Comparison of ENCODE assay signal across 7 cellular contexts in genomic region chr3:46078712-46079400, GRCh38. TPM values are rescaled to one million over a fixed set of nuclear protein-coding genes. Genes with fewer than 3 reads are reported as not detected.
A peak's percentile ranks its signal among the peaks of the same experiment; 100 is the strongest.
DNase-seq lines count a peak whose midpoint lies in the region; ATAC-seq and TF ChIP-seq lines count a peak whose summit lies in the region.

No MANE protein-coding gene starts in this region.

- H3K27me3 ChIP-seq in liver (ENCODE audit: control insufficient read depth in 4 of 4, insufficient read depth in 4 of 4, low read length in 3 of 4): no peaks in the 10 kb centered on the region

- WGBS in liver: 10% methylated on average over 11 of the region's 11 CpGs

- DNase-seq in NCI-H748 (lab: John Stamatoyannopoulos, UW; ENCODE audit: unreplicated experiment): peak; percentile 86
- peak; percentile 93 for DNase-seq in activated CD4-positive, alpha-beta T cell treated with anti-CD3 and anti-CD28 coated beads for 48 hours
- DNase-seq in coronary artery (ENCODE audit: low spot score): peak; percentile 87
- DNase-seq in stimulated activated CD4-positive, alpha-beta T cell treated with anti-CD3 and anti-CD28 coated beads, TNF-alpha, amount 100 ng/mL, for 1 hour (ENCODE audit: low read depth in 3 of 3, low spot score in 1 of 3): peak; percentile 68 to 79 (median 76)

- peak; percentile 100 for TF ChIP-seq RAD21 in liver (IDR thresholded peaks at IDR 0.05)

- ATAC-seq in GM18498 (IDR thresholded peaks at IDR 0.05; ENCODE audit: unreplicated experiment): peak; percentile 83
- ATAC-seq in HG03565 (IDR thresholded peaks at IDR 0.05; ENCODE audit: unreplicated experiment): peak; percentile 73

- H3K9ac ChIP-seq in liver (ENCODE audit: low read depth in 1 of 2, low read length in 2 of 2): peak overlapping the region in 1 of 2 donors; percentile 41

- H3K36me3 ChIP-seq in liver (ENCODE audit: control insufficient read depth in 4 of 4, insufficient read depth in 3 of 4, low read depth in 1 of 4, low read length in 3 of 4): no peaks in the 10 kb centered on the region

- peak; percentile 98 for TF ChIP-seq CTCF in coronary artery (IDR thresholded peaks at IDR 0.05)
- TF ChIP-seq CTCF in liver (IDR thresholded peaks at IDR 0.05; ENCODE audit: low read depth, low read length, missing input control): peak; percentile 98

- H3K27ac ChIP-seq in coronary artery (no peak overlapping the region), liver (ENCODE audit: low read depth in 1 of 2, low read length in 2 of 2) (no peak overlapping the region)

- H3K4me1 ChIP-seq in liver (ENCODE audit: control insufficient read depth in 4 of 4, insufficient read depth in 4 of 4, low read length in 3 of 4): peaks cover 0 to 5% (median 0%) of the 10 kb centered on the region in 4 donors

- H3K4me3 ChIP-seq in coronary artery: peak overlapping the region; percentile 58
- H3K4me3 ChIP-seq in liver (ENCODE audit: low read depth in 1 of 3, low read length in 3 of 3): no peak overlapping the region

- H3K9me3 ChIP-seq in liver (ENCODE audit: control insufficient read depth in 4 of 4, low read length in 3 of 4): no peaks in the 10 kb centered on the region

TF ChIP-seq in liver, 16 proteins besides CTCF, POLR2A, EP300 and RAD21:
- TF ChIP-seq FOXA2 (IDR thresholded peaks at IDR 0.05): no peak
- no peak for TF ChIP-seq TAF1 (conservative IDR thresholded peaks at IDR 0.05)
- TF ChIP-seq, protein P1, sequence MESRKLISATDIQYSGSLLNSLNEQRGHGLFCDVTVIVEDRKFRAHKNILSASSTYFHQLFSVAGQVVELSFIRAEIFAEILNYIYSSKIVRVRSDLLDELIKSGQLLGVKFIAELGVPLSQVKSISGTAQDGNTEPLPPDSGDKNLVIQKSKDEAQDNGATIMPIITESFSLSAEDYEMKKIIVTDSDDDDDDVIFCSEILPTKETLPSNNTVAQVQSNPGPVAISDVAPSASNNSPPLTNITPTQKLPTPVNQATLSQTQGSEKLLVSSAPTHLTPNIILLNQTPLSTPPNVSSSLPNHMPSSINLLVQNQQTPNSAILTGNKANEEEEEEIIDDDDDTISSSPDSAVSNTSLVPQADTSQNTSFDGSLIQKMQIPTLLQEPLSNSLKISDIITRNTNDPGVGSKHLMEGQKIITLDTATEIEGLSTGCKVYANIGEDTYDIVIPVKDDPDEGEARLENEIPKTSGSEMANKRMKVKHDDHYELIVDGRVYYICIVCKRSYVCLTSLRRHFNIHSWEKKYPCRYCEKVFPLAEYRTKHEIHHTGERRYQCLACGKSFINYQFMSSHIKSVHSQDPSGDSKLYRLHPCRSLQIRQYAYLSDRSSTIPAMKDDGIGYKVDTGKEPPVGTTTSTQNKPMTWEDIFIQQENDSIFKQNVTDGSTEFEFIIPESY (IDR thresholded peaks at IDR 0.05): no peak
- peak in 1 of 2 donors; percentile 15 for TF ChIP-seq HNF4A (conservative IDR thresholded peaks at IDR 0.05)
- peak in 1 of 2 donors; percentile 6 for TF ChIP-seq RXRA (IDR thresholded peaks at IDR 0.05)

RNA-seq across cellular contexts. Expression of gene XCR1, which starts 51.6 kb away (rescaled TPM):
- total RNA-seq in liver: under 1 TPM in 1 of 2 donors, not detected in 1; under 0.01 TPM
- polyA plus RNA-seq in liver: under 1 TPM; 0.03 to 0.08 TPM
